13 cellular contexts compared by ENCODE assay signal in genomic region chr5:39014544-39014943, GRCh38. TPM values are rescaled to one million over a fixed set of nuclear protein-coding genes. Genes with fewer than 3 reads are reported as not detected.
DNase-seq lines count a peak whose midpoint lies in the region; ATAC-seq, FAIRE-seq and TF ChIP-seq lines count a peak whose summit lies in the region.
"Had no signal": no experiment of that assay in that cellular context is flagged by ENCODE, and none has a peak within 500 bp of the region (broad histone marks: within the 10 kb centered on the region; RNA-seq: fewer than 3 reads in every experiment).

No MANE protein-coding gene starts in this region.

- H3K9me3 Mint-ChIP-seq in endodermal cell: peaks cover 33% of the 10 kb centered on the region

- no peaks in the 10 kb centered on the region for H3K36me3 ChIP-seq in thoracic aorta
- H3K36me3 ChIP-seq in endodermal cell (ENCODE audit: control insufficient read depth, insufficient read depth, low read length): peaks cover 43% of the 10 kb centered on the region

- WGBS in endodermal cell (ENCODE audit: insufficient coverage in 1 of 2, insufficient read length in 1 of 2), 2 experiments: 100% methylated on average over 1 of the region's 2 CpGs; no CpG with 5 or more reads in 1 of the 2 experiments

- H3K27me3 ChIP-seq in thoracic aorta (replicated peaks; ENCODE audit: insufficient read depth) (no peaks in the 10 kb centered on the region), endodermal cell (ENCODE audit: control insufficient read depth, insufficient read depth, low read length, poor library complexity, severe bottlenecking) (no peaks in the 10 kb centered on the region)

- H3K4me1 ChIP-seq in thoracic aorta (ENCODE audit: control insufficient read depth in 1 of 2, low read depth in 2 of 2): peaks cover 36 to 37% of the 10 kb centered on the region in 2 donors
- no peaks in the 10 kb centered on the region for H3K4me1 ChIP-seq in endodermal cell (ENCODE audit: control insufficient read depth, insufficient read depth, low read length)

- no peaks in the 10 kb centered on the region for H3K27me3 Mint-ChIP-seq in endodermal cell (ENCODE audit: insufficient read depth)
- H3K27me3 Mint-ChIP-seq: natural killer cell treated with Interleukin-12 subunit alpha and Interleukin-12 subunit beta and Interleukin-15 and Interleukin-18, amount 100 ng/mL, for 72 hours had no signal

- DNase-seq in HCEC 1CT (peak; percentile 96), choroid plexus epithelial cell (ENCODE audit: low read depth) (peak; percentile 94), thoracic aorta (ENCODE audit: low spot score) (no peak), GF-D8 (lab: John Stamatoyannopoulos, UW) (no peak), endodermal cell (no peak), occipital lobe (lab: John Stamatoyannopoulos, UW) (no peak)
- no peak for DNase-seq in central memory CD4-positive, alpha-beta T cell
- DNase-seq: GOT3, hippocampal formation, MV-4-11 had no signal

- no peaks in the 10 kb centered on the region for H3K4me1 Mint-ChIP-seq in endodermal cell

- FAIRE-seq in islet of Langerhans (lab: Jason Lieb, UNC): peak; percentile 33

- H3K9me3 ChIP-seq in thoracic aorta (no peaks in the 10 kb centered on the region), endodermal cell (ENCODE audit: control insufficient read depth, low read length) (peaks cover 38% of the 10 kb centered on the region)

- no peak overlapping the region for H3K9ac ChIP-seq in endodermal cell (ENCODE audit: extremely low read depth, low read length, poor library complexity, severe bottlenecking)

- peak; percentile 93 for ATAC-seq in thoracic aorta (ENCODE audit: insufficient number of reproducible peaks, low FRiP score, low read depth)
- ATAC-seq: natural killer cell treated with Interleukin-12 subunit alpha and Interleukin-12 subunit beta and Interleukin-15 and Interleukin-18, amount 100 ng/mL, for 72 hours had no signal

- H3K27ac ChIP-seq in thoracic aorta: peak overlapping the region; percentile 85 to 95
- H3K27ac ChIP-seq in endodermal cell (ENCODE audit: low read depth, low read length): no peak overlapping the region

- H3K36me3 Mint-ChIP-seq in endodermal cell (ENCODE audit: low read depth): peaks cover 39% of the 10 kb centered on the region

- H3K4me3 ChIP-seq in choroid plexus epithelial cell (ENCODE audit: low read depth, low read length): no peak overlapping the region
- H3K4me3 ChIP-seq in thoracic aorta: no peak overlapping the region
- no peak overlapping the region for H3K4me3 ChIP-seq in endodermal cell (ENCODE audit: low read length)

- TF ChIP-seq CTCF in choroid plexus epithelial cell (conservative IDR thresholded peaks at IDR 0.05; ENCODE audit: low read depth, low read length) (no peak), thoracic aorta (IDR thresholded peaks at IDR 0.05) (no peak), endodermal cell (conservative IDR thresholded peaks at IDR 0.05) (no peak)

- no peak overlapping the region for H3K4me3 Mint-ChIP-seq in endodermal cell
- H3K4me3 Mint-ChIP-seq: natural killer cell treated with Interleukin-12 subunit alpha and Interleukin-12 subunit beta and Interleukin-15 and Interleukin-18, amount 100 ng/mL, for 72 hours; T-helper 1 cell treated with Interleukin-12 subunit alpha and Interleukin-12 subunit beta and Interleukin-4 antibody, amounts not matched to agents 30 μg/mL and 1 μg/mL, for 36 hours had no signal

- H3K27ac Mint-ChIP-seq in endodermal cell: no peak overlapping the region
- H3K27ac Mint-ChIP-seq: natural killer cell treated with Interleukin-12 subunit alpha and Interleukin-12 subunit beta and Interleukin-15 and Interleukin-18, amount 100 ng/mL, for 72 hours; T-helper 1 cell treated with Interleukin-12 subunit alpha and Interleukin-12 subunit beta and Interleukin-4 antibody, amounts not matched to agents 30 μg/mL and 1 μg/mL, for 36 hours had no signal

RNA-seq across cellular contexts. Expression of gene RICTOR, which starts 59.7 kb away (rescaled TPM):
- total RNA-seq in thoracic aorta: 10 to 100 TPM; 35.6 to 50.4 TPM
- 10 to 100 TPM; 27.6 to 31.8 TPM for total RNA-seq in endodermal cell
- 13.3 TPM for polyA plus RNA-seq in endodermal cell (2013, experiment 1 of 2)
- polyA plus RNA-seq in endodermal cell (2013, experiment 2 of 2): 13.6 TPM
- 87.3 TPM for total RNA-seq in occipital lobe

Comparison
In these comparisons a context has a peak if more than half of its experiments do, and no peak if none do; other contexts are left out.
1. DNase-seq: peak in HCEC 1CT (single experiment) and choroid plexus epithelial cell (single experiment); none in thoracic aorta (single experiment), GF-D8 (single experiment), endodermal cell (single experiment), occipital lobe (single experiment) and central memory CD4-positive, alpha-beta T cell (single experiment).